In genomic region chr21:46170436-46171193, GRCh38 we compare ENCODE assay signal across 2 cellular contexts. TPM values are rescaled to one million over a fixed set of nuclear protein-coding genes. Genes with fewer than 3 reads are reported as not detected.
"Had no signal": no experiment of that assay in that cellular context is flagged by ENCODE, and none has a peak within 500 bp of the region (broad histone marks: within the 10 kb centered on the region; RNA-seq: fewer than 3 reads in every experiment).

No MANE protein-coding gene starts in this region.

RNA-seq across cellular contexts. Expression of gene FTCD, which starts 15.2 kb away (rescaled TPM):
- total RNA-seq: pulmonary artery endothelial cell had no signal
- polyA plus RNA-seq: mammary epithelial cell had no signal
